Comparison of ENCODE assay signal across 10 cellular contexts in the genomic region with DNA sequence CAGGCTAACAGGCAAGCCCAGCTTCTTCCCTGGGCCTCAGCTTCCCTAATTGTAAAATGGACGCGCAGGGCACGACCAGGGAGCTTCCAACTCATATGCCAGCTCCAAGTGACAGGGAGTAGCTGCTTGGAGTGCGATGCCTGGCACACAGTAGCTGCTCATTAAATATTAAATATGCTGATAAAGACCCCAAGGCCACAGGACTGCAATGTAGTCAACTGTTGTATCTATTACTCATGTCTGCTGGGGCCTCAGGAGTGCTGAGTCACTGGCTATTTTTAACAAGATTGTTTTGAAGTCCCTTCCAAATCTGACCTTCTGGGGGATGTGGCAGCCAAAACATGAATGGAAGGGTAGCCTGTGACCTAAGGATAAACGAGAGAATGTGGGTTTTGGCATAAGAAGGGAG. TPM values are rescaled to one million over a fixed set of nuclear protein-coding genes. Genes with fewer than 3 reads are reported as not detected.
A peak's percentile ranks its signal among the peaks of the same experiment; 100 is the strongest.
DNase-seq lines count a peak whose midpoint lies in the region; ATAC-seq, FAIRE-seq and TF ChIP-seq lines count a peak whose summit lies in the region.
"Had no signal": no experiment of that assay in that cellular context is flagged by ENCODE, and none has a peak within 500 bp of the region (broad histone marks: within the 10 kb centered on the region; RNA-seq: fewer than 3 reads in every experiment).

No MANE protein-coding gene starts in this region.

- H3K4me2 ChIP-seq in astrocyte (ENCODE audit: low read length) (peak overlapping the region; percentile 78), HepG2 (ENCODE audit: low read depth, low read length) (no peak overlapping the region)

- H2AFZ ChIP-seq in astrocyte (ENCODE audit: low read depth, low read length) (peak overlapping the region; percentile 11), HepG2 (ENCODE audit: low read length) (no peak overlapping the region)

- no peak for TF ChIP-seq CTCF in astrocyte (IDR thresholded peaks at IDR 0.05; ENCODE audit: insufficient read depth, low read depth, low read length)
- no peak for TF ChIP-seq CTCF in HepG2 (CRISPR knock-in tag; IDR thresholded peaks at IDR 0.05)
- no peak for TF ChIP-seq CTCF in dorsolateral prefrontal cortex (IDR thresholded peaks at IDR 0.05 in 54 of 56, conservative IDR thresholded peaks at IDR 0.05 in 2 of 56; ENCODE audit: low read depth in 1 of 56, partially characterized antibody in 56 of 56)

- no peak for TF ChIP-seq EP300 in HepG2 (IDR thresholded peaks at IDR 0.05; ENCODE audit: low read depth in 2 of 2, low read length in 2 of 2)
- TF ChIP-seq EP300 in HepG2 (CRISPR knock-in tag; IDR thresholded peaks at IDR 0.05; ENCODE audit: borderline replicate concordance), result no peak

- no peaks in the 10 kb centered on the region for H3K27me3 Mint-ChIP-seq in activated naive CD4-positive, alpha-beta T cell treated with anti-CD3 and anti-CD28 coated beads for 36 hours (ENCODE audit: low read depth)
- H3K27me3 Mint-ChIP-seq in astrocyte (ENCODE audit: low read depth, unreplicated experiment), result no peaks in the 10 kb centered on the region

- H3K4me3 Mint-ChIP-seq in activated naive CD4-positive, alpha-beta T cell treated with anti-CD3 and anti-CD28 coated beads for 36 hours, result no peak overlapping the region
- peak overlapping the region; percentile 30 for H3K4me3 Mint-ChIP-seq in astrocyte (ENCODE audit: unreplicated experiment)

- peak overlapping the region; percentile 95 for H3K27ac ChIP-seq in astrocyte (ENCODE audit: low read depth, low read length)
- peak overlapping the region; percentile 12 for H3K27ac ChIP-seq in HepG2 (ENCODE audit: extremely low read length, insufficient read depth, low read length)
- H3K27ac ChIP-seq in dorsolateral prefrontal cortex, result peak overlapping the region in 29 of 59 donors; percentile 4 to 78 (median 50)

- H3K27me3 ChIP-seq in astrocyte (ENCODE audit: insufficient read depth, low read length), result no peaks in the 10 kb centered on the region
- H3K27me3 ChIP-seq in HepG2 (ENCODE audit: control insufficient read depth in 1 of 2, insufficient read depth in 2 of 2, low read length in 2 of 2), result no peaks in the 10 kb centered on the region
- no peaks in the 10 kb centered on the region for H3K27me3 ChIP-seq in dorsolateral prefrontal cortex

- H3K9me3 Mint-ChIP-seq in activated naive CD4-positive, alpha-beta T cell treated with anti-CD3 and anti-CD28 coated beads for 36 hours, result no peaks in the 10 kb centered on the region
- no peaks in the 10 kb centered on the region for H3K9me3 Mint-ChIP-seq in astrocyte (ENCODE audit: unreplicated experiment)

- no peak; the same call in 2 of the 3 replicates for ATAC-seq in HepG2

- H3K36me3 ChIP-seq in astrocyte (ENCODE audit: insufficient read depth, low read length), result peaks cover 14% of the 10 kb centered on the region
- peaks cover 45 to 77% of the 10 kb centered on the region in 2 experiments for H3K36me3 ChIP-seq in HepG2 (replicated peaks in 1 of 2; ENCODE audit: control insufficient read depth in 1 of 2, insufficient read depth in 2 of 2, low read length in 2 of 2)

- WGBS in HepG2 (ENCODE audit: low lambda C conversion rate), result 83% methylated on average over 5 of the region's 5 CpGs

- TF ChIP-seq POLR2A in HepG2 (IDR thresholded peaks at IDR 0.05; ENCODE audit: insufficient read depth in 1 of 2, low read depth in 2 of 2, low read length in 2 of 2), result no peak

- BruUV-seq in HepG2 (replicated peaks; lab: Mats Ljungman, UMichigan), result no TSS peak

- H4K20me1 ChIP-seq in astrocyte (ENCODE audit: insufficient read depth, low read length), result peaks cover 18% of the 10 kb centered on the region
- H4K20me1 ChIP-seq in HepG2 (ENCODE audit: insufficient read depth, low read length), result peaks cover 41% of the 10 kb centered on the region; the same call in 1 of the 2 replicates

- no peak for TF ChIP-seq RAD21 in HepG2 (CRISPR knock-in tag; IDR thresholded peaks at IDR 0.05)

- DNase-seq in activated naive CD4-positive, alpha-beta T cell treated with anti-CD3 and anti-CD28 coated beads for 36 hours, result no peak
- DNase-seq in activated naive CD4-positive, alpha-beta T cell (lab: John Stamatoyannopoulos, UW), result no peak
- DNase-seq in astrocyte (ENCODE audit: low read depth), result peak; percentile 86
- DNase-seq in HepG2 (ENCODE audit: low spot score), result peak; percentile 12
- DNase-seq in urothelium cell line (ENCODE audit: low spot score), result peak; percentile 72
- DNase-seq in dorsolateral prefrontal cortex, result no peak
- DNase-seq in NCI-H510A (lab: John Stamatoyannopoulos, UW), result no peak
- no peak for DNase-seq in NCI-H128 (lab: John Stamatoyannopoulos, UW; ENCODE audit: unreplicated experiment)
- DNase-seq: DMS53 had no signal

- peaks cover 5% of the 10 kb centered on the region for H3K9me3 ChIP-seq in astrocyte (ENCODE audit: insufficient read depth, low read depth, low read length)
- no peaks in the 10 kb centered on the region for H3K9me3 ChIP-seq in HepG2 (ENCODE audit: low read length)

- peaks cover 65% of the 10 kb centered on the region for H3K36me3 Mint-ChIP-seq in activated naive CD4-positive, alpha-beta T cell treated with anti-CD3 and anti-CD28 coated beads for 36 hours (ENCODE audit: low read depth)
- peaks cover 26% of the 10 kb centered on the region for H3K36me3 Mint-ChIP-seq in astrocyte (ENCODE audit: low read depth, unreplicated experiment)

- peak overlapping the region; percentile 57 for H3K27ac Mint-ChIP-seq in activated naive CD4-positive, alpha-beta T cell treated with anti-CD3 and anti-CD28 coated beads for 36 hours
- peak overlapping the region; percentile 99 for H3K27ac Mint-ChIP-seq in astrocyte (ENCODE audit: unreplicated experiment)

- intact Hi-C loops in activated naive CD4-positive, alpha-beta T cell treated with anti-CD3 and anti-CD28 coated beads for 36 hours (cut with micrococcal nuclease), result no loop called here
- intact Hi-C loops in HepG2 (cut with micrococcal nuclease; ENCODE audit: unreplicated experiment) (no loop called here), dorsolateral prefrontal cortex (cut with DNase I) (loop anchor here in 1 of 2 donors (5.0 kb wide), 1 partner anchor 34 kb away; no protein-coding TSS in a partner anchor)

- POLR2A ChIA-PET in HepG2 (lab: Yijun Ruan, JAX), result interaction anchor here (1.3 kb wide), 1 partner anchor 18 kb away, joined by 4 read pairs; no protein-coding TSS in a partner anchor

- peaks cover 56% of the 10 kb centered on the region for H3K4me1 ChIP-seq in astrocyte (ENCODE audit: insufficient read depth, low read length)
- peaks cover 18% of the 10 kb centered on the region for H3K4me1 ChIP-seq in HepG2 (ENCODE audit: insufficient read depth, low read length)

- CTCF ChIA-PET in activated naive CD4-positive, alpha-beta T cell treated with anti-CD3 and anti-CD28 coated beads for 36 hours (lab: Charles Lee), result interaction anchor here (0.7 to 1.7 kb wide), 6 partner anchors 10 to 102 kb away, joined by 3 to 9 read pairs (median 4); no protein-coding TSS in a partner anchor
- CTCF ChIA-PET in HepG2 (lab: Yijun Ruan, JAX; ENCODE audit: low intra/inter-chr PET ratio, low total read pairs), result no interaction called here

- peaks cover 88% of the 10 kb centered on the region for H3K4me1 Mint-ChIP-seq in activated naive CD4-positive, alpha-beta T cell treated with anti-CD3 and anti-CD28 coated beads for 36 hours (ENCODE audit: low read depth)
- peaks cover 61% of the 10 kb centered on the region for H3K4me1 Mint-ChIP-seq in astrocyte (ENCODE audit: low read depth, unreplicated experiment)

- H3K79me2 ChIP-seq in astrocyte (ENCODE audit: insufficient read depth, low read length) (peaks cover 54% of the 10 kb centered on the region), HepG2 (ENCODE audit: insufficient read depth, low read length) (peaks cover 37% of the 10 kb centered on the region)

- peak overlapping the region; percentile 77 for H3K9ac ChIP-seq in astrocyte (ENCODE audit: low read length)
- H3K9ac ChIP-seq in HepG2 (ENCODE audit: insufficient read depth, low read depth, low read length), result no peak overlapping the region

- FAIRE-seq in astrocyte (lab: Jason Lieb, UNC), result peak; percentile 87
- no peak for FAIRE-seq in HepG2 (lab: Jason Lieb, UNC)
- no peak for FAIRE-seq in urothelium cell line (lab: Jason Lieb, UNC)
- FAIRE-seq: HTR-8/SVneo had no signal

- in situ Hi-C loops in HepG2 (cut with HindIII; ENCODE audit: extremely low pct_ligation_motif_present, low pct_unique_long_range_greater_than_20kb), result no loop called here

- H3K4me3 ChIP-seq in astrocyte (ENCODE audit: insufficient read depth, low read depth, low read length) (peak overlapping the region; percentile 11), HepG2 (replicated peaks in 1 of 3; ENCODE audit: insufficient read depth in 1 of 3, low read depth in 2 of 3, low read length in 3 of 3) (no peak overlapping the region), dorsolateral prefrontal cortex (no peak overlapping the region)

RNA-seq across cellular contexts. Expression of a gene that starts 17.7 kb away (rescaled TPM):
- total RNA-seq in activated naive CD4-positive, alpha-beta T cell treated with anti-CD3 and anti-CD28 coated beads for 36 hours, result 100 to 1,000 TPM; 238 to 263 TPM
- 98.5 and 119 TPM in 2 replicates for total RNA-seq in astrocyte
- 26.2 and 29.8 TPM in 2 replicates for total RNA-seq in HepG2 (2016; rRNA removed; fragmentation: Illumina TruSeq; extraction: Trizol)
- 11.3 and 13.0 TPM in 2 replicates for total RNA-seq in HepG2 (2016; cell fraction: cytosol; rRNA removed; fragmentation: Illumina TruSeq; extraction: Trizol; ENCODE audit: low read depth)
- total RNA-seq in HepG2 (2016; cell fraction: insoluble cytoplasmic fraction; rRNA removed; fragmentation: Illumina TruSeq; extraction: Trizol), result 22.8 and 24.5 TPM in 2 replicates
- total RNA-seq in HepG2 (2016; cell fraction: membrane; rRNA removed; fragmentation: Illumina TruSeq; extraction: Trizol), result 28.9 and 33.7 TPM in 2 replicates
- 16.2 and 22.2 TPM in 2 replicates for total RNA-seq in HepG2 (2016; cell fraction: nucleus; rRNA removed; fragmentation: Illumina TruSeq; extraction: Trizol)
- 45.9 and 48.7 TPM in 2 replicates for polyA plus RNA-seq in HepG2 (2011; rRNA removed)
- polyA plus RNA-seq in HepG2 (2011; cell fraction: cytosol; rRNA removed), result 40.8 and 45.3 TPM in 2 replicates
- 57.3 and 59.8 TPM in 2 replicates for polyA plus RNA-seq in HepG2 (2011; cell fraction: nucleus; rRNA removed)
- polyA plus RNA-seq in HepG2 (2012), result 52.5 and 57.8 TPM in 2 replicates
- polyA plus RNA-seq in HepG2 (2016; cell fraction: cytosol; fragmentation: Illumina TruSeq; extraction: Trizol; ENCODE audit: low read depth), result 16.8 and 17.8 TPM in 2 replicates
- 26.4 and 35.7 TPM in 2 replicates for polyA plus RNA-seq in HepG2 (2016; cell fraction: insoluble cytoplasmic fraction; fragmentation: Illumina TruSeq; extraction: Trizol; ENCODE audit: low read depth)
- 31.5 and 33.1 TPM in 2 replicates for polyA plus RNA-seq in HepG2 (2016; cell fraction: membrane; fragmentation: Illumina TruSeq; extraction: Trizol; ENCODE audit: low read depth)
- polyA plus RNA-seq in HepG2 (2016; cell fraction: nucleus; fragmentation: Illumina TruSeq; extraction: Trizol; ENCODE audit: insufficient read depth, low read depth), result 29.8 and 34.0 TPM in 2 replicates
- 45.2 and 73.0 TPM in 2 replicates for polyA minus RNA-seq in HepG2 (2011; rRNA and poly(A)+ RNA removed; ENCODE audit: low replicate concordance)
- 45.8 and 51.1 TPM in 2 replicates for polyA minus RNA-seq in HepG2 (2011; cell fraction: cytosol; rRNA and poly(A)+ RNA removed)
- polyA minus RNA-seq in HepG2 (2011; cell fraction: nucleus; rRNA and poly(A)+ RNA removed), result 50.0 and 60.3 TPM in 2 replicates
- 10 to 100 TPM; 39.3 to 76.8 (median 57.4) TPM for total RNA-seq in dorsolateral prefrontal cortex

RNA-seq across cellular contexts. Expression of a gene that starts 42.7 kb away (rescaled TPM):
- total RNA-seq in activated naive CD4-positive, alpha-beta T cell treated with anti-CD3 and anti-CD28 coated beads for 36 hours, result not detected
- total RNA-seq in astrocyte, result 12.2 and 15.6 TPM in 2 replicates
- 31.9 and 33.8 TPM in 2 replicates for total RNA-seq in HepG2 (2016; rRNA removed; fragmentation: Illumina TruSeq; extraction: Trizol)
- 15.0 and 22.4 TPM in 2 replicates for total RNA-seq in HepG2 (2016; cell fraction: cytosol; rRNA removed; fragmentation: Illumina TruSeq; extraction: Trizol; ENCODE audit: low read depth)
- total RNA-seq in HepG2 (2016; cell fraction: insoluble cytoplasmic fraction; rRNA removed; fragmentation: Illumina TruSeq; extraction: Trizol), result 27.5 and 35.1 TPM in 2 replicates
- total RNA-seq in HepG2 (2016; cell fraction: membrane; rRNA removed; fragmentation: Illumina TruSeq; extraction: Trizol), result 43.3 and 53.5 TPM in 2 replicates
- 37.4 and 44.4 TPM in 2 replicates for total RNA-seq in HepG2 (2016; cell fraction: nucleus; rRNA removed; fragmentation: Illumina TruSeq; extraction: Trizol)
- polyA plus RNA-seq in HepG2 (2011; rRNA removed), result 1,506 and 1,892 TPM in 2 replicates
- 1,827 and 1,911 TPM in 2 replicates for polyA plus RNA-seq in HepG2 (2011; cell fraction: cytosol; rRNA removed)
- polyA plus RNA-seq in HepG2 (2011; cell fraction: nucleus; rRNA removed), result 579 and 581 TPM in 2 replicates
- polyA plus RNA-seq in HepG2 (2012), result 440 and 606 TPM in 2 replicates
- 58.7 and 88.7 TPM in 2 replicates for polyA plus RNA-seq in HepG2 (2016; cell fraction: cytosol; fragmentation: Illumina TruSeq; extraction: Trizol; ENCODE audit: low read depth)
- polyA plus RNA-seq in HepG2 (2016; cell fraction: insoluble cytoplasmic fraction; fragmentation: Illumina TruSeq; extraction: Trizol; ENCODE audit: low read depth), result 65.0 and 89.5 TPM in 2 replicates
- polyA plus RNA-seq in HepG2 (2016; cell fraction: membrane; fragmentation: Illumina TruSeq; extraction: Trizol; ENCODE audit: low read depth), result 111 and 130 TPM in 2 replicates
- polyA plus RNA-seq in HepG2 (2016; cell fraction: nucleus; fragmentation: Illumina TruSeq; extraction: Trizol; ENCODE audit: insufficient read depth, low read depth), result 94.5 and 99.0 TPM in 2 replicates
- 1.3 and 2,208 TPM in 2 replicates for polyA minus RNA-seq in HepG2 (2011; rRNA and poly(A)+ RNA removed; ENCODE audit: low replicate concordance)
- polyA minus RNA-seq in HepG2 (2011; cell fraction: cytosol; rRNA and poly(A)+ RNA removed), result 329 and 350 TPM in 2 replicates
- polyA minus RNA-seq in HepG2 (2011; cell fraction: nucleus; rRNA and poly(A)+ RNA removed), result 159 and 243 TPM in 2 replicates
- total RNA-seq in dorsolateral prefrontal cortex, result 100 to 1,000 TPM in 5 of 120 experiments, 10 to 100 TPM in 115; 15.1 to 151 (median 46.9) TPM

Comparison
In these comparisons a context has a peak if more than half of its experiments do, and no peak if none do; other contexts are left out.
1. DNase-seq: peak in astrocyte (single experiment), HepG2 (single experiment) and urothelium cell line (single experiment); none in activated naive CD4-positive, alpha-beta T cell treated with anti-CD3 and anti-CD28 coated beads for 36 hours (single experiment), activated naive CD4-positive, alpha-beta T cell (0 of 4), dorsolateral prefrontal cortex (0 of 10), NCI-H510A (single experiment) and NCI-H128 (single experiment).
2. RNA of a gene that starts 42.7 kb away (total RNA-seq): 15.1 to 151 TPM in dorsolateral prefrontal cortex, 15.0 to 53.5 TPM in HepG2 and 12.2 to 15.6 TPM in astrocyte; not detected in activated naive CD4-positive, alpha-beta T cell treated with anti-CD3 and anti-CD28 coated beads for 36 hours; every median in the first group is over 10 times any median in the second.